Comparison of ENCODE assay signal across 21 cellular contexts in genomic region chr1:209705033-209705589, GRCh38. TPM values are rescaled to one million over a fixed set of nuclear protein-coding genes. Genes with fewer than 3 reads are reported as not detected.
DNase-seq lines count a peak whose midpoint lies in the region; ATAC-seq and TF ChIP-seq lines count a peak whose summit lies in the region.
"Had no signal": no experiment of that assay in that cellular context is flagged by ENCODE, and none has a peak within 500 bp of the region (broad histone marks: within the 10 kb centered on the region; RNA-seq: fewer than 3 reads in every experiment).

No MANE protein-coding gene starts in this region.

- intact Hi-C loops in activated CD4-positive, alpha-beta T cell treated with anti-CD3 and anti-CD28 coated beads for 36 hours (cut with DNase I, micrococcal nuclease), result no loop called here
- intact Hi-C loops in body of pancreas (cut with DNase I) (no loop called here), left ventricle myocardium inferior (cut with micrococcal nuclease) (no loop called here)

- H3K27me3 ChIP-seq in body of pancreas (no peaks in the 10 kb centered on the region), left ventricle myocardium inferior (ENCODE audit: low read depth) (no peaks in the 10 kb centered on the region), skeletal muscle tissue (ENCODE audit: control insufficient read depth in 3 of 3, insufficient read depth in 3 of 3, low read length in 3 of 3) (no peaks in the 10 kb centered on the region)
- H3K27me3 ChIP-seq: ascending aorta had no signal

- peak overlapping the region; percentile 82 for H3K27ac Mint-ChIP-seq in activated CD4-positive, alpha-beta T cell treated with anti-CD3 and anti-CD28 coated beads for 36 hours
- H3K27ac Mint-ChIP-seq in activated CD4-positive, alpha-beta T cell treated with anti-CD3 and anti-CD28 coated beads, Interleukin-2, amount 10 ng/mL, durations not matched to agents 7 days and 5 days, result no peak overlapping the region
- H3K27ac Mint-ChIP-seq: naive B cell had no signal

- peaks cover 44% of the 10 kb centered on the region for H3K4me1 Mint-ChIP-seq in activated CD4-positive, alpha-beta T cell treated with anti-CD3 and anti-CD28 coated beads for 36 hours
- H3K4me1 Mint-ChIP-seq in activated CD4-positive, alpha-beta T cell treated with anti-CD3 and anti-CD28 coated beads, Interleukin-2, amount 10 ng/mL, durations not matched to agents 7 days and 5 days, result peaks cover 13% of the 10 kb centered on the region

- peaks cover 6% of the 10 kb centered on the region for H3K36me3 Mint-ChIP-seq in activated CD4-positive, alpha-beta T cell treated with anti-CD3 and anti-CD28 coated beads for 36 hours (ENCODE audit: low read depth)
- H3K36me3 Mint-ChIP-seq in activated CD4-positive, alpha-beta T cell treated with anti-CD3 and anti-CD28 coated beads, Interleukin-2, amount 10 ng/mL, durations not matched to agents 7 days and 5 days (ENCODE audit: low read depth), result no peaks in the 10 kb centered on the region
- H3K36me3 Mint-ChIP-seq: naive B cell had no signal

- no peak for DNase-seq in activated CD4-positive, alpha-beta T cell treated with anti-CD3 and anti-CD28 coated beads for 36 hours
- DNase-seq in activated CD4-positive, alpha-beta T cell treated with anti-CD3 and anti-CD28 coated beads, Interleukin-2, amount 10 ng/mL, durations not matched to agents 7 days and 5 days, result no peak
- DNase-seq in body of pancreas (no peak), left ventricle myocardium inferior (no peak), GOT3 (lab: John Stamatoyannopoulos, UW) (no peak), NCI-H146 treated with DMSO at 0.1 percent for 48 hours (lab: John Stamatoyannopoulos, UW; ENCODE audit: unreplicated experiment) (no peak)
- DNase-seq: 8988T; activated CD4-positive, alpha-beta T cell treated with anti-CD3 and anti-CD28 coated beads, Interleukin-2, amount 50 U/mL, for 48 hours; naive B cell; NCI-H146; NCI-H345; stimulated activated CD4-positive, alpha-beta T cell treated with anti-CD3 and anti-CD28 coated beads, Interleukin-4, amount 100 ng/mL, for 4 hours had no signal

- H3K4me3 ChIP-seq in body of pancreas, result no peak overlapping the region
- H3K4me3 ChIP-seq in left ventricle myocardium inferior, result no peak overlapping the region
- no peak overlapping the region for H3K4me3 ChIP-seq in skeletal muscle tissue (ENCODE audit: low read length in 3 of 3)
- H3K4me3 ChIP-seq: ascending aorta, HAP-1, smooth muscle cell, tibial artery had no signal

- H3K36me3 ChIP-seq in body of pancreas (replicated peaks in 1 of 2; ENCODE audit: insufficient read depth in 1 of 2, low read depth in 2 of 2) (no peaks in the 10 kb centered on the region), left ventricle myocardium inferior (no peaks in the 10 kb centered on the region), skeletal muscle tissue (ENCODE audit: control insufficient read depth in 3 of 3, insufficient read depth in 3 of 3, low read length in 3 of 3) (no peaks in the 10 kb centered on the region)
- H3K36me3 ChIP-seq: ascending aorta, HAP-1, tibial artery had no signal

- no peaks in the 10 kb centered on the region for H3K4me1 ChIP-seq in body of pancreas
- peaks cover 17% of the 10 kb centered on the region for H3K4me1 ChIP-seq in left ventricle myocardium inferior
- H3K4me1 ChIP-seq in skeletal muscle tissue (ENCODE audit: control insufficient read depth in 3 of 3, insufficient read depth in 3 of 3, low read length in 3 of 3), result no peaks in the 10 kb centered on the region
- H3K4me1 ChIP-seq: ascending aorta, HAP-1, parathyroid adenoma, tibial artery had no signal

- no peak for ATAC-seq in activated CD4-positive, alpha-beta T cell treated with anti-CD3 and anti-CD28 coated beads for 36 hours
- ATAC-seq in body of pancreas, result peak; percentile 33
- ATAC-seq in HG03095 (IDR thresholded peaks at IDR 0.05; ENCODE audit: unreplicated experiment), result no peak

- H3K9me3 ChIP-seq in body of pancreas, result no peaks in the 10 kb centered on the region
- H3K9me3 ChIP-seq in left ventricle myocardium inferior (replicated peaks), result no peaks in the 10 kb centered on the region
- no peaks in the 10 kb centered on the region for H3K9me3 ChIP-seq in skeletal muscle tissue (ENCODE audit: control insufficient read depth in 3 of 3, low read length in 3 of 3)
- H3K9me3 ChIP-seq: ascending aorta, HAP-1, tibial artery had no signal

- POLR2A ChIA-PET in activated CD4-positive, alpha-beta T cell treated with anti-CD3 and anti-CD28 coated beads for 36 hours (lab: Charles Lee), result no interaction called here
- POLR2A ChIA-PET in activated CD4-positive, alpha-beta T cell treated with anti-CD3 and anti-CD28 coated beads, Interleukin-2, amount 10 ng/mL, durations not matched to agents 7 days and 5 days (lab: Charles Lee), result no interaction called here

- H3K27ac ChIP-seq in body of pancreas (no peak overlapping the region), left ventricle myocardium inferior (replicated peaks) (peak overlapping the region; percentile 73), skeletal muscle tissue (ENCODE audit: low read depth, low read length) (peak overlapping the region; percentile 11)
- H3K27ac ChIP-seq: ascending aorta, parathyroid adenoma, tibial artery had no signal

- CTCF ChIA-PET in activated CD4-positive, alpha-beta T cell treated with anti-CD3 and anti-CD28 coated beads for 36 hours (lab: Charles Lee), result interaction anchor here (0.7 to 4.8 kb wide), 7 partner anchors 12 to 142 kb away, joined by 3 to 23 read pairs (median 3); no protein-coding TSS in a partner anchor
- CTCF ChIA-PET in activated CD4-positive, alpha-beta T cell treated with anti-CD3 and anti-CD28 coated beads, Interleukin-2, amount 10 ng/mL, durations not matched to agents 7 days and 5 days (lab: Charles Lee), result interaction anchor here (1.0 to 1.2 kb wide), 4 partner anchors 11 to 30 kb away, joined by 3 read pairs; no protein-coding TSS in a partner anchor

- H3K4me3 Mint-ChIP-seq in activated CD4-positive, alpha-beta T cell treated with anti-CD3 and anti-CD28 coated beads for 36 hours, result no peak overlapping the region
- no peak overlapping the region for H3K4me3 Mint-ChIP-seq in activated CD4-positive, alpha-beta T cell treated with anti-CD3 and anti-CD28 coated beads, Interleukin-2, amount 10 ng/mL, durations not matched to agents 7 days and 5 days
- H3K4me3 Mint-ChIP-seq: naive B cell had no signal

- TF ChIP-seq POLR2A in body of pancreas (IDR thresholded peaks at IDR 0.05), result no peak

- no peaks in the 10 kb centered on the region for H3K9me3 Mint-ChIP-seq in activated CD4-positive, alpha-beta T cell treated with anti-CD3 and anti-CD28 coated beads for 36 hours (ENCODE audit: low read depth)
- peaks cover 3% of the 10 kb centered on the region for H3K9me3 Mint-ChIP-seq in activated CD4-positive, alpha-beta T cell treated with anti-CD3 and anti-CD28 coated beads, Interleukin-2, amount 10 ng/mL, durations not matched to agents 7 days and 5 days

- no peak overlapping the region for H3K9ac ChIP-seq in skeletal muscle tissue (ENCODE audit: low read depth in 1 of 3, low read length in 3 of 3)
- H3K9ac ChIP-seq: parathyroid adenoma had no signal

- H3K27me3 Mint-ChIP-seq in activated CD4-positive, alpha-beta T cell treated with anti-CD3 and anti-CD28 coated beads for 36 hours, result no peaks in the 10 kb centered on the region
- peaks cover 3% of the 10 kb centered on the region for H3K27me3 Mint-ChIP-seq in activated CD4-positive, alpha-beta T cell treated with anti-CD3 and anti-CD28 coated beads, Interleukin-2, amount 10 ng/mL, durations not matched to agents 7 days and 5 days

- no peak for TF ChIP-seq CTCF in body of pancreas (IDR thresholded peaks at IDR 0.05)
- no peak for TF ChIP-seq CTCF in left ventricle myocardium inferior (IDR thresholded peaks at IDR 0.05; ENCODE audit: borderline replicate concordance)

- 85 to 87% methylated on average over 2 of the region's 2 CpGs for WGBS in body of pancreas, 2 donors

RNA-seq across cellular contexts. Expression of gene HSD11B1, which starts 0.5 kb away (rescaled TPM):
- 1 to 10 TPM; 4.5 to 5.7 TPM for total RNA-seq in activated CD4-positive, alpha-beta T cell treated with anti-CD3 and anti-CD28 coated beads for 36 hours
- total RNA-seq in activated CD4-positive, alpha-beta T cell treated with anti-CD3 and anti-CD28 coated beads, Interleukin-2, amount 10 ng/mL, durations not matched to agents 7 days and 5 days, result 1 to 10 TPM; 1.5 TPM
- 1 to 10 TPM in 1 of 2 donors, under 1 TPM in 1; 0.66 to 3.6 TPM for total RNA-seq in body of pancreas
- 4.1 TPM for total RNA-seq in left ventricle myocardium inferior
- not detected for total RNA-seq in skeletal muscle tissue
- total RNA-seq: G401, smooth muscle cell had no signal

RNA-seq across cellular contexts. Expression of gene G0S2, which starts 29.9 kb away (rescaled TPM):
- 10 to 100 TPM; 21.9 to 22.8 TPM for total RNA-seq in activated CD4-positive, alpha-beta T cell treated with anti-CD3 and anti-CD28 coated beads for 36 hours
- under 1 TPM; 0.56 to 0.64 TPM for total RNA-seq in activated CD4-positive, alpha-beta T cell treated with anti-CD3 and anti-CD28 coated beads, Interleukin-2, amount 10 ng/mL, durations not matched to agents 7 days and 5 days
- 100 to 1,000 TPM in 1 of 2 donors, 10 to 100 TPM in 1; 59.9 to 221 TPM for total RNA-seq in body of pancreas
- total RNA-seq in left ventricle myocardium inferior, result 307 TPM
- 78.8 TPM for total RNA-seq in skeletal muscle tissue
- total RNA-seq: G401, MCF 10A had no signal

RNA-seq across cellular contexts. Expression of gene TRAF3IP3, which starts 50.7 kb away (rescaled TPM):
- 100 to 1,000 TPM; 136 to 138 TPM for total RNA-seq in activated CD4-positive, alpha-beta T cell treated with anti-CD3 and anti-CD28 coated beads for 36 hours
- total RNA-seq in activated CD4-positive, alpha-beta T cell treated with anti-CD3 and anti-CD28 coated beads, Interleukin-2, amount 10 ng/mL, durations not matched to agents 7 days and 5 days, result 100 to 1,000 TPM; 426 to 434 TPM
- total RNA-seq in body of pancreas, result 1 to 10 TPM; 3.6 to 4.7 TPM
- total RNA-seq in left ventricle myocardium inferior, result 1.2 TPM
- total RNA-seq in skeletal muscle tissue, result 1.0 TPM
- total RNA-seq: ascending aorta, MCF 10A had no signal

RNA-seq across cellular contexts. Expression of gene LAMB3, which starts 52.9 kb away (rescaled TPM):
- total RNA-seq in activated CD4-positive, alpha-beta T cell treated with anti-CD3 and anti-CD28 coated beads for 36 hours, result 1 to 10 TPM; 3.1 to 4.2 TPM
- total RNA-seq in activated CD4-positive, alpha-beta T cell treated with anti-CD3 and anti-CD28 coated beads, Interleukin-2, amount 10 ng/mL, durations not matched to agents 7 days and 5 days, result 1 to 10 TPM; 1.3 to 1.9 TPM
- total RNA-seq in body of pancreas (1 to 10 TPM; 5.3 to 7.3 TPM), left ventricle myocardium inferior (6.5 TPM), skeletal muscle tissue (0.52 TPM)
- total RNA-seq: G401 had no signal

Comparison
In these comparisons a context has a peak if more than half of its experiments do, and no peak if none do; other contexts are left out.
1. RNA of gene G0S2, which starts 29.9 kb away (total RNA-seq): 307 TPM in left ventricle myocardium inferior (single experiment), 59.9 to 221 TPM in body of pancreas, 78.8 TPM in skeletal muscle tissue (single experiment) and 21.9 to 22.8 TPM in activated CD4-positive, alpha-beta T cell treated with anti-CD3 and anti-CD28 coated beads for 36 hours; 0.56 to 0.64 TPM in activated CD4-positive, alpha-beta T cell treated with anti-CD3 and anti-CD28 coated beads, Interleukin-2, amount 10 ng/mL, durations not matched to agents 7 days and 5 days; every median in the first group is over 10 times any median in the second.
2. H3K27ac ChIP-seq: peak in left ventricle myocardium inferior (single experiment) and skeletal muscle tissue (single experiment); none in body of pancreas (0 of 4).
3. RNA of gene TRAF3IP3, which starts 50.7 kb away (total RNA-seq): 426 to 434 TPM in activated CD4-positive, alpha-beta T cell treated with anti-CD3 and anti-CD28 coated beads, Interleukin-2, amount 10 ng/mL, durations not matched to agents 7 days and 5 days and 136 to 138 TPM in activated CD4-positive, alpha-beta T cell treated with anti-CD3 and anti-CD28 coated beads for 36 hours; 3.6 to 4.7 TPM in body of pancreas, 1.2 TPM in left ventricle myocardium inferior (single experiment) and 1.0 TPM in skeletal muscle tissue (single experiment); every median in the first group is over 10 times any median in the second.